Comparison of ENCODE assay signal across 8 cellular contexts in the genomic region with DNA sequence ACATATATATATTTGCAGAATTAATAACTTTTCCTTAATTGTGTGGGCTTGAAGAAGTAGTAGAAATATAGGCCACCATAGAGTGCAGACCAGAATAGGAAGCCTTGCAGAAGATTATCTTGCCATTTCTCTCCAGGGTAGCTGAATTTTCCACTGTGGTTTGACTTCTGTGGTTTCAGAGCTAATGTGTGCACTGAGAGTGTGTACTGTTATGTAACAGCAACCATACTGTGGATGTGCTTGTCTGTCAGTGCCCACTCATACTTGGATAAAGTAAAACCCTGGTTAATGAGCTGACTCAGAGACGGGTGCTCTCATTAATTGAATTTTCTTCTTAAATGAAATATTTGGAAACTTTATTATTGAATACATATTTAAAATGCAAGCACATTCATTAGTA. TPM values are rescaled to one million over a fixed set of nuclear protein-coding genes. Genes with fewer than 3 reads are reported as not detected.
A peak's percentile ranks its signal among the peaks of the same experiment; 100 is the strongest.
DNase-seq lines count a peak whose midpoint lies in the region; ATAC-seq and TF ChIP-seq lines count a peak whose summit lies in the region.

No MANE protein-coding gene starts in this region.

- no peak for TF ChIP-seq POLR2A in GM18505 (IDR thresholded peaks at IDR 0.05; ENCODE audit: borderline replicate concordance, extremely low read depth, insufficient read depth, insufficient read length)
- no peak for TF ChIP-seq POLR2A in vagina (IDR thresholded peaks at IDR 0.05)

- peak; percentile 94 for DNase-seq in MV-4-11 (lab: John Stamatoyannopoulos, UW)
- peak; percentile 13 for DNase-seq in globus pallidus (ENCODE audit: low spot score)
- no peak for DNase-seq in NCI-H2081 (lab: John Stamatoyannopoulos, UW)
- no peak for DNase-seq in NCI-H1417 treated with DMSO at 0.1 percent for 48 hours (lab: John Stamatoyannopoulos, UW)
- DNase-seq in nephron progenitor cell, result no peak
- DNase-seq in vagina (ENCODE audit: extremely low spot score in 2 of 2), result no peak

- no peaks in the 10 kb centered on the region for H3K4me1 Mint-ChIP-seq in nephron progenitor cell

- no peaks in the 10 kb centered on the region for H3K4me1 ChIP-seq in vagina

- TF ChIP-seq CTCF in nephron progenitor cell (IDR thresholded peaks at IDR 0.05) (no peak), vagina (IDR thresholded peaks at IDR 0.05) (no peak)

- intact Hi-C loops in vagina (cut with DNase I), result no loop called here

- peaks cover 9% of the 10 kb centered on the region for H3K36me3 Mint-ChIP-seq in nephron progenitor cell (ENCODE audit: low read depth)

- no peak overlapping the region for H3K4me3 Mint-ChIP-seq in nephron progenitor cell

- no peaks in the 10 kb centered on the region for H3K27me3 ChIP-seq in vagina

- H3K27ac Mint-ChIP-seq in nephron progenitor cell, result no peak overlapping the region

- H3K9me3 ChIP-seq in vagina, result no peaks in the 10 kb centered on the region

- H3K4me3 ChIP-seq in vagina, result no peak overlapping the region

- H3K36me3 ChIP-seq in vagina, result no peaks in the 10 kb centered on the region

- peaks cover 13% of the 10 kb centered on the region for H3K9me3 Mint-ChIP-seq in nephron progenitor cell

- no peaks in the 10 kb centered on the region for H3K27me3 Mint-ChIP-seq in nephron progenitor cell (ENCODE audit: low read depth, poor library complexity)

- ATAC-seq in GM18505 (IDR thresholded peaks at IDR 0.05; ENCODE audit: unreplicated experiment) (peak; percentile 94), GM21737 (IDR thresholded peaks at IDR 0.05; ENCODE audit: unreplicated experiment) (peak; percentile 86)

- H3K27ac ChIP-seq in vagina, result no peak overlapping the region

RNA-seq across cellular contexts. Expression of a gene that starts 57.2 kb away (rescaled TPM):
- 9.1 TPM for total RNA-seq in vagina

Comparison
In these comparisons a context has a peak if more than half of its experiments do, and no peak if none do; other contexts are left out.
1. DNase-seq: peak in MV-4-11 (single experiment) and globus pallidus (single experiment); none in NCI-H2081 (0 of 2), NCI-H1417 treated with DMSO at 0.1 percent for 48 hours (single experiment), nephron progenitor cell (single experiment) and vagina (0 of 2).